Comparison of ENCODE assay signal across 19 cellular contexts in the genomic region with DNA sequence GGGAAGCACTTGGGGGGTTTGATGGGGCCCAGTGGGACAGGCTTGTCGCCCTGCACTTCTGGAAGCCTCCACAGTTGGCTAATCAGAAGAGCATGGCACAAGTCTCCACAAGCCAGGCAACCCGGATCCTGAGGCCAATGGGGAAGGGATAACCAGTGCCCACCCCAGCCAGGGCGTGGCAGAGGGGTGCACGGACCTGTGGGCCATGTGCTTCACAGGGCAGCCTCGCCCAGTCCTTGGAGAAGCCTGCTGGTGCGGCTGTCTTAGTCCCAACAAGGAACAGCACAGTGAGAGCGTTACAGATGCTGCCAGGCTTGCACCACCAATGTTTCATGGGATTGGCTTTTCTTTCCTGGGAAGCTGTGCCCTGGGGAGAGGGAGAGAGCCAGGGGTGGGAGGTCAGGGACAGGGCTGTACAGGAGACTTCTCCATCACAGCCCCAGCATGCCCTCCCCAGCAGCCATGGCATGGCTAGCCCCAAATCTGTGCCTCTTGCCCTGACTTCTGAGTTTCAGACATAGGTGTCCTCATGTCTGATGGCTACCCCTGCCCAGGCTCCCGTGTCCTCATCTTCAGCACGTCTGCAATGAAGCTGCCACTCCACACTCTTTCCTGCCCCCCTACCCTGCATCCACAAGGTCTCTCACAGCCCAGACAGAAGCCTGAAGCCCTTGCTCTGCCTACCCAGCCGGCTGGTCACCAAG.
DNase-seq lines count a peak whose midpoint lies in the region; ATAC-seq and TF ChIP-seq lines count a peak whose summit lies in the region.
"Had no signal": no experiment of that assay in that cellular context is flagged by ENCODE, and none has a peak within 500 bp of the region (broad histone marks: within the 10 kb centered on the region; RNA-seq: fewer than 3 reads in every experiment).

No MANE protein-coding gene starts in this region.

- no peak for ATAC-seq in activated T-cell treated with anti-CD3 and anti-CD28 coated beads, Interleukin-2, amount 50 U/mL, for 4 hours
- ATAC-seq in left colon: no peak
- ATAC-seq in sciatic nerve: no peak
- ATAC-seq in HG02642 (IDR thresholded peaks at IDR 0.05; ENCODE audit: poor library complexity, unreplicated experiment): no peak
- no peak for ATAC-seq in GM19455 (IDR thresholded peaks at IDR 0.05; ENCODE audit: unreplicated experiment)

- H3K4me1 Mint-ChIP-seq in activated T-cell treated with anti-CD3 and anti-CD28 coated beads, Interleukin-2, amount 50 U/mL, for 4 hours (ENCODE audit: low read depth): peaks cover 4% of the 10 kb centered on the region

- peak; percentile 11 for DNase-seq in activated T-cell treated with anti-CD3 and anti-CD28 coated beads, Interleukin-2, amount 50 U/mL, for 1 hour
- no peak for DNase-seq in activated T-cell treated with anti-CD3 and anti-CD28 coated beads, Interleukin-2, amount 50 U/mL, for 4 hours
- DNase-seq in WERI-Rb-1 (peak; percentile 6), left colon (peak; percentile 2 to 21), sciatic nerve (ENCODE audit: low spot score) (peak; percentile 48)
- no peak for DNase-seq in effector CD8-positive, alpha-beta T cell (lab: John Stamatoyannopoulos, UW)
- DNase-seq: activated CD4-positive, alpha-beta T cell treated with anti-CD3 and anti-CD28 coated beads for 4 hours; C1 segment of cervical spinal cord; kidney glomerular epithelial cell; NCI-H1417 treated with DMSO at 0.1 percent for 48 hours; NCI-H526; nucleus accumbens had no signal

- no peak overlapping the region for H3K4me3 ChIP-seq in WERI-Rb-1 (ENCODE audit: low read depth, low read length)
- H3K4me3 ChIP-seq: uterus had no signal

- no peaks in the 10 kb centered on the region for H3K27me3 ChIP-seq in WERI-Rb-1 (ENCODE audit: insufficient read depth, low read depth, severe bottlenecking)
- H3K27me3 ChIP-seq: uterus had no signal

- peaks cover 5% of the 10 kb centered on the region for H3K9me3 ChIP-seq in WERI-Rb-1 (ENCODE audit: severe bottlenecking)
- H3K9me3 ChIP-seq: uterus had no signal

- no peak for TF ChIP-seq CTCF in WERI-Rb-1 (IDR thresholded peaks at IDR 0.05; ENCODE audit: low read depth, low read length)

- H3K27me3 Mint-ChIP-seq in activated T-cell treated with anti-CD3 and anti-CD28 coated beads, Interleukin-2, amount 50 U/mL, for 4 hours (ENCODE audit: low read depth): no peaks in the 10 kb centered on the region
- H3K27me3 Mint-ChIP-seq: activated naive CD8-positive, alpha-beta T cell; IgD-negative memory B cell; stimulated activated naive CD8-positive, alpha-beta T cell treated with anti-CD3 and anti-CD28 coated beads, Interleukin-15, Interleukin-2, amounts not matched to agents 100 ng/mL and 50 ng/mL, for 24 hours had no signal

- intact Hi-C loops in left colon (cut with DNase I, micrococcal nuclease): no loop called here
- intact Hi-C loops in sciatic nerve (cut with DNase I): no loop called here

- no peak overlapping the region for H3K27ac ChIP-seq in WERI-Rb-1
- H3K27ac ChIP-seq: RWPE1, uterus had no signal

- no peaks in the 10 kb centered on the region for H3K9me3 Mint-ChIP-seq in activated T-cell treated with anti-CD3 and anti-CD28 coated beads, Interleukin-2, amount 50 U/mL, for 4 hours
- H3K9me3 Mint-ChIP-seq: IgD-negative memory B cell; stimulated activated naive CD8-positive, alpha-beta T cell treated with anti-CD3 and anti-CD28 coated beads, Interleukin-15, Interleukin-2, amounts not matched to agents 100 ng/mL and 50 ng/mL, for 24 hours had no signal

- H3K4me3 Mint-ChIP-seq in activated T-cell treated with anti-CD3 and anti-CD28 coated beads, Interleukin-2, amount 50 U/mL, for 4 hours: no peak overlapping the region
- H3K4me3 Mint-ChIP-seq: activated naive CD8-positive, alpha-beta T cell; IgD-negative memory B cell; stimulated activated naive CD8-positive, alpha-beta T cell treated with anti-CD3 and anti-CD28 coated beads, Interleukin-15, Interleukin-2, amounts not matched to agents 100 ng/mL and 50 ng/mL, for 24 hours had no signal

- H3K36me3 Mint-ChIP-seq in activated T-cell treated with anti-CD3 and anti-CD28 coated beads, Interleukin-2, amount 50 U/mL, for 4 hours (ENCODE audit: insufficient read depth): no peaks in the 10 kb centered on the region
- H3K36me3 Mint-ChIP-seq: activated naive CD8-positive, alpha-beta T cell; IgD-negative memory B cell had no signal

- no peaks in the 10 kb centered on the region for H3K36me3 ChIP-seq in WERI-Rb-1
- H3K36me3 ChIP-seq: uterus had no signal

Comparison
In these comparisons a context has a peak if more than half of its experiments do, and no peak if none do; other contexts are left out.
1. DNase-seq: peak in activated T-cell treated with anti-CD3 and anti-CD28 coated beads, Interleukin-2, amount 50 U/mL, for 1 hour (single experiment), WERI-Rb-1 (single experiment), left colon (2 of 2) and sciatic nerve (single experiment); none in activated T-cell treated with anti-CD3 and anti-CD28 coated beads, Interleukin-2, amount 50 U/mL, for 4 hours (single experiment) and effector CD8-positive, alpha-beta T cell (single experiment).